12 cellular contexts compared by ENCODE assay signal in the genomic region with DNA sequence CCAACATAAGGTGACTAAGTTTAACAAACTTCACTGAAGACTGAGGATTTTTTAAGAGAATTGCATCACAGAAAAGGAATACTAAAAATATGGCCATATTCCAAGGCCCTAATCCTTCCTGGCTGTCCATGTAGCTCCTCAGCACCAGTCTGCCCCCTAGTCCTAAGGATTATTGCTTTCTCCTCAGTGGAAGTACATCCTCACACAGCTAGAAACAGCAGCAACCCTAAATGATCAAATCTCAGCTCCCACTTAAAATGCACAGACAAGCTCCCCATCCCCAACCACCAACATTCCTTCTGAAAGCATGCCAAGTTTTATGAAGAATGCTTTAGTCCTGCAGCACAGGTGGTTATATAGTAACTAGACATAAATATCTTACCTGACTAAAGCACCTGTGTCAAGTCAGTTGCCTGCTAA. TPM values are rescaled to one million over a fixed set of nuclear protein-coding genes. Genes with fewer than 3 reads are reported as not detected.
DNase-seq lines count a peak whose midpoint lies in the region; TF ChIP-seq lines count a peak whose summit lies in the region.
"Had no signal": no experiment of that assay in that cellular context is flagged by ENCODE, and none has a peak within 500 bp of the region (broad histone marks: within the 10 kb centered on the region; RNA-seq: fewer than 3 reads in every experiment).

No MANE protein-coding gene starts in this region.

- no peaks in the 10 kb centered on the region for H3K9me3 Mint-ChIP-seq in Calu3 (ENCODE audit: low read depth, unreplicated experiment)
- H3K9me3 Mint-ChIP-seq in neural progenitor cell: no peaks in the 10 kb centered on the region
- no peaks in the 10 kb centered on the region for H3K9me3 Mint-ChIP-seq in endodermal cell

- H4K20me1 ChIP-seq in SK-N-SH (ENCODE audit: insufficient read depth) (no peaks in the 10 kb centered on the region), neural progenitor cell (ENCODE audit: low read depth) (no peaks in the 10 kb centered on the region)

- H3K27ac Mint-ChIP-seq in Calu3 (ENCODE audit: unreplicated experiment) (peak overlapping the region; percentile 60), neural progenitor cell (no peak overlapping the region), endodermal cell (no peak overlapping the region)

- H3K79me2 ChIP-seq in SK-N-SH (ENCODE audit: insufficient read depth) (no peaks in the 10 kb centered on the region), neural progenitor cell (ENCODE audit: low read depth) (no peaks in the 10 kb centered on the region)

- POLR2A ChIA-PET in SK-N-SH (lab: Yijun Ruan, JAX): no interaction called here

- no peaks in the 10 kb centered on the region for H3K36me3 Mint-ChIP-seq in Calu3 (ENCODE audit: insufficient read depth, unreplicated experiment)
- peaks cover 2% of the 10 kb centered on the region for H3K36me3 Mint-ChIP-seq in neural progenitor cell
- H3K36me3 Mint-ChIP-seq in endodermal cell (ENCODE audit: low read depth): peaks cover 2% of the 10 kb centered on the region

- peak overlapping the region; percentile 2; the same call in 1 of the 2 replicates for H3K9ac ChIP-seq in SK-N-SH
- H3K9ac ChIP-seq in neural progenitor cell: no peak overlapping the region
- no peak overlapping the region for H3K9ac ChIP-seq in endodermal cell (ENCODE audit: extremely low read depth, low read length, poor library complexity, severe bottlenecking)

- peaks cover 0 to 39% of the 10 kb centered on the region in 2 experiments for H3K4me1 ChIP-seq in SK-N-SH (ENCODE audit: control insufficient read depth in 1 of 2, insufficient read depth in 2 of 2, low read depth in 1 of 2, low read length in 1 of 2)
- peaks cover under 1% of the 10 kb centered on the region for H3K4me1 ChIP-seq in neural progenitor cell
- no peaks in the 10 kb centered on the region for H3K4me1 ChIP-seq in endodermal cell (ENCODE audit: control insufficient read depth, insufficient read depth, low read length)
- H3K4me1 ChIP-seq: prostate gland had no signal

- CTCF ChIA-PET in Calu3 (lab: Charles Lee): interaction anchor here (0.5 to 1.2 kb wide), 3 partner anchors 13 to 759 kb away, joined by 4 to 5 read pairs (median 4); no protein-coding TSS in a partner anchor
- CTCF ChIA-PET in SK-N-SH (lab: Yijun Ruan, JAX): interaction anchor here (1.0 to 1.4 kb wide), 3 partner anchors 17 to 177 kb away, joined by 3 to 8 read pairs (median 3); no protein-coding TSS in a partner anchor

- H3F3A ChIP-seq in SK-N-SH (replicated peaks; ENCODE audit: insufficient read depth) (peaks cover 33% of the 10 kb centered on the region), neural progenitor cell (ENCODE audit: low read depth) (no peaks in the 10 kb centered on the region)

- peak; percentile 11 for DNase-seq in Calu3
- no peak for DNase-seq in SK-N-SH
- DNase-seq in fibroblast of the aortic adventitia (ENCODE audit: low read depth): peak; percentile 92
- peak; percentile 69 for DNase-seq in skeletal muscle cell (ENCODE audit: low read depth)
- no peak for DNase-seq in T1000 (lab: John Stamatoyannopoulos, UW)
- DNase-seq in neural progenitor cell (ENCODE audit: low spot score): no peak
- no peak for DNase-seq in cortex of kidney (lab: John Stamatoyannopoulos, UW)
- no peak for DNase-seq in endodermal cell
- DNase-seq: GOT3, mesendoderm, transverse colon had no signal

- H3K9me3 ChIP-seq in SK-N-SH (no peaks in the 10 kb centered on the region), neural progenitor cell (ENCODE audit: low read depth) (no peaks in the 10 kb centered on the region), endodermal cell (ENCODE audit: control insufficient read depth, low read length) (no peaks in the 10 kb centered on the region)
- H3K9me3 ChIP-seq: prostate gland, transverse colon had no signal

- H3K4me2 ChIP-seq in SK-N-SH (peak overlapping the region; percentile 38; the same call in 1 of the 2 replicates), neural progenitor cell (no peak overlapping the region)

- 0 out of 2 replicates have a peak, but pooled peaks have one; percentile 13 for TF ChIP-seq RAD21 in SK-N-SH (IDR thresholded peaks at IDR 0.05; ENCODE audit: low read length)

- H3K27me3 Mint-ChIP-seq in Calu3 (ENCODE audit: unreplicated experiment) (no peaks in the 10 kb centered on the region), neural progenitor cell (ENCODE audit: insufficient read depth, low read depth) (no peaks in the 10 kb centered on the region), endodermal cell (ENCODE audit: insufficient read depth) (no peaks in the 10 kb centered on the region)

- H3K27ac ChIP-seq in SK-N-SH (ENCODE audit: low read depth in 2 of 2, low read length in 1 of 2) (peak overlapping the region; percentile 60 to 84), neural progenitor cell (no peak overlapping the region), endodermal cell (ENCODE audit: low read depth, low read length) (no peak overlapping the region)
- H3K27ac ChIP-seq: prostate gland had no signal

- no peaks in the 10 kb centered on the region for H3K9me2 ChIP-seq in SK-N-SH

- no peak overlapping the region for H2AFZ ChIP-seq in SK-N-SH (ENCODE audit: low read depth)
- H2AFZ ChIP-seq in neural progenitor cell (replicated peaks): no peak overlapping the region

- H3K4me1 Mint-ChIP-seq in Calu3 (ENCODE audit: low read depth, unreplicated experiment): peaks cover 36% of the 10 kb centered on the region
- H3K4me1 Mint-ChIP-seq in neural progenitor cell: peaks cover 7% of the 10 kb centered on the region
- no peaks in the 10 kb centered on the region for H3K4me1 Mint-ChIP-seq in endodermal cell

- peak overlapping the region; percentile 21 for H3K4me3 Mint-ChIP-seq in Calu3 (ENCODE audit: low read depth, unreplicated experiment)
- no peak overlapping the region for H3K4me3 Mint-ChIP-seq in neural progenitor cell
- H3K4me3 Mint-ChIP-seq in endodermal cell: no peak overlapping the region

- no peak for TF ChIP-seq EP300 in SK-N-SH (IDR thresholded peaks at IDR 0.05; ENCODE audit: borderline replicate concordance in 1 of 2, low read depth in 1 of 2, low read length in 1 of 2)

- H3K36me3 ChIP-seq in SK-N-SH (replicated peaks in 1 of 2; ENCODE audit: control insufficient read depth in 1 of 2, insufficient read depth in 2 of 2, low read length in 1 of 2) (peaks cover 8 to 47% of the 10 kb centered on the region in 2 experiments), neural progenitor cell (no peaks in the 10 kb centered on the region), endodermal cell (ENCODE audit: control insufficient read depth, insufficient read depth, low read length) (no peaks in the 10 kb centered on the region)
- H3K36me3 ChIP-seq: prostate gland, transverse colon had no signal

- H3K27me3 ChIP-seq in SK-N-SH (ENCODE audit: insufficient read depth): no peaks in the 10 kb centered on the region
- no peaks in the 10 kb centered on the region for H3K27me3 ChIP-seq in neural progenitor cell
- H3K27me3 ChIP-seq in endodermal cell (ENCODE audit: control insufficient read depth, insufficient read depth, low read length, poor library complexity, severe bottlenecking): peaks cover 7% of the 10 kb centered on the region
- H3K27me3 ChIP-seq: transverse colon had no signal

- no peak overlapping the region for H3K4me3 ChIP-seq in SK-N-SH (ENCODE audit: low read depth in 2 of 2, low read length in 1 of 2)
- H3K4me3 ChIP-seq in fibroblast of the aortic adventitia (ENCODE audit: low read depth, low read length): no peak overlapping the region
- H3K4me3 ChIP-seq in skeletal muscle cell (ENCODE audit: low read depth, low read length): no peak overlapping the region
- no peak overlapping the region for H3K4me3 ChIP-seq in neural progenitor cell
- H3K4me3 ChIP-seq in endodermal cell (ENCODE audit: low read length): no peak overlapping the region
- H3K4me3 ChIP-seq: prostate gland, transverse colon had no signal

- BruUV-seq in Calu3 (replicated peaks; lab: Mats Ljungman, UMichigan): no TSS peak

- TF ChIP-seq CTCF in Calu3 (IDR thresholded peaks at IDR 0.05; ENCODE audit: unreplicated experiment) (no peak), SK-N-SH (IDR thresholded peaks at IDR 0.05) (no peak), fibroblast of the aortic adventitia (IDR thresholded peaks at IDR 0.05; ENCODE audit: insufficient read depth, low read length) (peak; percentile 45), neural progenitor cell (IDR thresholded peaks at IDR 0.05) (no peak), endodermal cell (conservative IDR thresholded peaks at IDR 0.05) (no peak)

- intact Hi-C loops in Calu3 (cut with micrococcal nuclease; ENCODE audit: unreplicated experiment): loop anchor here (5.0 kb wide), 1 partner anchor 36 kb away; no protein-coding TSS in a partner anchor

TF ChIP-seq in SK-N-SH, 30 proteins besides CTCF, POLR2A, EP300 and RAD21:
- peak; percentile 56 for TF ChIP-seq NFIC (IDR thresholded peaks at IDR 0.05; ENCODE audit: borderline replicate concordance)
- no peak for TF ChIP-seq TAF1 (IDR thresholded peaks at IDR 0.05; ENCODE audit: borderline replicate concordance, low read depth, low read length)

RNA-seq across cellular contexts. Expression of gene ST3GAL6, which starts 14.7 kb away (rescaled TPM):
- total RNA-seq in Calu3 (2022) (1.7 and 3.2 TPM in 2 replicates), fibroblast of the aortic adventitia (ENCODE audit: low replicate concordance) (2.3 and 3.5 TPM in 2 replicates), neural progenitor cell (ENCODE audit: low replicate concordance) (13.5 and 18.6 TPM in 2 replicates), endodermal cell (1 to 10 TPM; 8.1 to 9.9 TPM)
- polyA plus RNA-seq in SK-N-SH (2012; rRNA removed): 16.3 and 17.9 TPM in 2 replicates
- 19.4 and 22.4 TPM in 2 replicates for polyA plus RNA-seq in SK-N-SH (2012; cell fraction: cytosol; rRNA removed)
- polyA plus RNA-seq in SK-N-SH (2012; cell fraction: nucleus; rRNA removed): 15.9 and 33.7 TPM in 2 replicates
- polyA plus RNA-seq in endodermal cell (2013, experiment 1 of 2): 11.2 TPM
- polyA plus RNA-seq in endodermal cell (2013, experiment 2 of 2): 9.0 TPM

Comparison
In these comparisons a context has a peak if more than half of its experiments do, and no peak if none do; other contexts are left out.
1. DNase-seq: peak in Calu3 (single experiment), fibroblast of the aortic adventitia (single experiment) and skeletal muscle cell (single experiment); none in SK-N-SH (single experiment), T1000 (single experiment), neural progenitor cell (single experiment), cortex of kidney (single experiment) and endodermal cell (single experiment).
2. H3K27ac ChIP-seq: peak in SK-N-SH (2 of 2); none in neural progenitor cell (single experiment) and endodermal cell (single experiment).